ENCODE assay signal across 12 cellular contexts in the genomic region with DNA sequence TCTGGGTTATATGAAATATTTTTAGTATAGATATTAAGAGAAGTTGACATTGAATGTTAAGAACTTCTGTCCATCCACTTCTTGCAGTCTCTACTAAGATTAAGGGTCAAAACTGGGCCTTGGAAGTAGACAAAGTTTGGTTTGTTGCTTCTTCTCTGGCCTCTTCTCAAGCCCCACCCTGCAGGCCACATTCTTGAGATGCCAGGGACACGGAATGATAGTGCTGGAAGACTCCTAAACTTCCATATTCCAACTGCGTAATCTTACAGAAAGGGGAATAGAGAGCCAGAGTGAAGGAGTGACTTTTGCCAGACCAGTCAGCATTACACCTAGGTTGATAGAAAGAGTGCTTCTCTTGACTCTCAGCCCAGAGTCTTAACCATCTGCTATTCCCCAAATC.
DNase-seq lines count a peak whose midpoint lies in the region; ATAC-seq and TF ChIP-seq lines count a peak whose summit lies in the region.
"Had no signal": no experiment of that assay in that cellular context is flagged by ENCODE, and none has a peak within 500 bp of the region (broad histone marks: within the 10 kb centered on the region; RNA-seq: fewer than 3 reads in every experiment).

No MANE protein-coding gene starts in this region.

- no peak overlapping the region for H3K56ac ChIP-seq in mesendoderm (ENCODE audit: low read length)

- H3K4me2 ChIP-seq in GM23338: no peak overlapping the region
- H3K4me2 ChIP-seq in mesendoderm (ENCODE audit: low read length): no peak overlapping the region
- H3K4me2 ChIP-seq: A549 had no signal

- H2BK15ac ChIP-seq in mesendoderm (replicated peaks; ENCODE audit: low read depth): no peak overlapping the region

- H3K4me3 Mint-ChIP-seq in GM23338 (no peak overlapping the region), WTC11 (no peak overlapping the region)
- H3K4me3 Mint-ChIP-seq: CD4-positive, alpha-beta memory T cell had no signal

- H3K27me3 ChIP-seq in GM23338 (ENCODE audit: insufficient read depth) (peaks cover 6% of the 10 kb centered on the region), mesendoderm (ENCODE audit: insufficient read depth, low read length, poor library complexity) (no peaks in the 10 kb centered on the region), tibial artery (no peaks in the 10 kb centered on the region)
- H3K27me3 ChIP-seq: BE2C had no signal

- peaks cover 1% of the 10 kb centered on the region for H3K27me3 Mint-ChIP-seq in GM23338 (ENCODE audit: insufficient read depth, low read depth, poor library complexity)
- H3K27me3 Mint-ChIP-seq in WTC11 (ENCODE audit: low read depth): peaks cover 13% of the 10 kb centered on the region

- no peak overlapping the region for H4K5ac ChIP-seq in mesendoderm (ENCODE audit: low read length)

- POLR2A ChIA-PET in WTC11 (lab: Charles Lee): no interaction called here

- H3K4me1 ChIP-seq in GM23338 (ENCODE audit: insufficient read depth) (0 out of 2 replicates have a peak, but pooled peaks cover 6% of the 10 kb centered on the region), mesendoderm (ENCODE audit: control insufficient read depth, low read depth, low read length) (no peaks in the 10 kb centered on the region), tibial artery (no peaks in the 10 kb centered on the region)
- H3K4me1 ChIP-seq: A549, BE2C had no signal

- H3K27ac Mint-ChIP-seq in GM23338 (no peak overlapping the region), WTC11 (no peak overlapping the region)
- H3K27ac Mint-ChIP-seq: CD4-positive, alpha-beta memory T cell had no signal

- peaks cover 0 to 4% (median 0%) of the 10 kb centered on the region in 3 donors for H3K9me3 ChIP-seq in tibial artery
- H3K9me3 ChIP-seq: A549, BE2C had no signal

- no peaks in the 10 kb centered on the region for H3K36me3 ChIP-seq in GM23338 (ENCODE audit: insufficient read depth)
- H3K36me3 ChIP-seq in mesendoderm (ENCODE audit: control insufficient read depth, insufficient read depth, low read length): no peaks in the 10 kb centered on the region
- H3K36me3 ChIP-seq in tibial artery: no peaks in the 10 kb centered on the region
- H3K36me3 ChIP-seq: BE2C had no signal

- CTCF ChIA-PET in WTC11 (lab: Charles Lee): interaction anchor here (1.2 kb wide), 1 partner anchor 8 kb away, joined by 3 read pairs; no protein-coding TSS in a partner anchor

- H2BK5ac ChIP-seq in mesendoderm (ENCODE audit: low read length): no peak overlapping the region

- no peak overlapping the region for H3K4me3 ChIP-seq in GM23338
- no peak overlapping the region for H3K4me3 ChIP-seq in mesendoderm (ENCODE audit: low read length)
- no peak overlapping the region for H3K4me3 ChIP-seq in tibial artery
- H3K4me3 ChIP-seq: A549 had no signal

- TF ChIP-seq CTCF in GM23338 (conservative IDR thresholded peaks at IDR 0.05; ENCODE audit: low read depth in 2 of 2): no peak
- no peak for TF ChIP-seq CTCF in WTC11 (IDR thresholded peaks at IDR 0.05)
- no peak for TF ChIP-seq CTCF in tibial artery (IDR thresholded peaks at IDR 0.05)

- DNase-seq in GM23338 (ENCODE audit: low spot score): peak; percentile 45
- DNase-seq in WTC11 (ENCODE audit: low spot score): no peak
- DNase-seq in mesendoderm: peak; percentile 31
- DNase-seq in tibial artery: no peak
- DNase-seq in T-helper 2 cell: no peak
- DNase-seq: BE2C; CD4-positive, alpha-beta memory T cell; DND-41 had no signal

- no peak for ATAC-seq in GM23338
- ATAC-seq in WTC11: peak; percentile 26; the same call in 1 of the 2 replicates
- no peak for ATAC-seq in HG03025 (IDR thresholded peaks at IDR 0.05; ENCODE audit: low FRiP score, unreplicated experiment)
- ATAC-seq: A549 had no signal

- H3K79me2 ChIP-seq in GM23338 (replicated peaks; ENCODE audit: insufficient read depth): no peaks in the 10 kb centered on the region
- no peaks in the 10 kb centered on the region for H3K79me2 ChIP-seq in mesendoderm (ENCODE audit: control insufficient read depth, insufficient read depth, low read length)

- H4K20me1 ChIP-seq in GM23338 (replicated peaks; ENCODE audit: insufficient read depth): no peaks in the 10 kb centered on the region

- no peak overlapping the region for H2BK120ac ChIP-seq in mesendoderm (ENCODE audit: low read depth, low read length)

- intact Hi-C loops in tibial artery (cut with DNase I; ENCODE audit: low total_unique reads): no loop called here

- H3K9me2 ChIP-seq in GM23338 (ENCODE audit: insufficient read depth): no peaks in the 10 kb centered on the region; the same call in 1 of the 2 replicates

- no peak overlapping the region for H3K23ac ChIP-seq in mesendoderm (ENCODE audit: low read length)

- H4K8ac ChIP-seq in mesendoderm (ENCODE audit: low read depth, low read length): no peak overlapping the region

- H2AK5ac ChIP-seq in mesendoderm (ENCODE audit: low read length): no peak overlapping the region

- H3K9me3 Mint-ChIP-seq in GM23338 (no peaks in the 10 kb centered on the region), WTC11 (no peaks in the 10 kb centered on the region)

- no peaks in the 10 kb centered on the region for H3F3A ChIP-seq in GM23338 (replicated peaks; ENCODE audit: low read depth)

- H3K9ac ChIP-seq in mesendoderm (ENCODE audit: low read length): no peak overlapping the region

- no peak overlapping the region for H3K4ac ChIP-seq in mesendoderm (ENCODE audit: low read depth, low read length)

- H3K79me1 ChIP-seq in mesendoderm (ENCODE audit: low read length): no peaks in the 10 kb centered on the region

- no peaks in the 10 kb centered on the region for H3K36me3 Mint-ChIP-seq in GM23338 (ENCODE audit: low read depth)
- no peaks in the 10 kb centered on the region for H3K36me3 Mint-ChIP-seq in WTC11
- H3K36me3 Mint-ChIP-seq: CD4-positive, alpha-beta memory T cell had no signal

- no peak overlapping the region for H2AFZ ChIP-seq in GM23338

- H3K27ac ChIP-seq in GM23338 (ENCODE audit: low read depth) (no peak overlapping the region), mesendoderm (ENCODE audit: low read depth, low read length) (no peak overlapping the region), tibial artery (no peak overlapping the region)
- H3K27ac ChIP-seq: A549, C4-2B, HL-60 had no signal

- H3K18ac ChIP-seq in mesendoderm (ENCODE audit: low read length): peak overlapping the region; percentile 68

- H3K4me1 Mint-ChIP-seq in GM23338 (peaks cover 3% of the 10 kb centered on the region; the same call in 2 of the 3 replicates), WTC11 (no peaks in the 10 kb centered on the region)
- H3K4me1 Mint-ChIP-seq: CD4-positive, alpha-beta memory T cell had no signal

- no CpG with 5 or more reads among the region's 2 CpGs for WGBS in mesendoderm (ENCODE audit: extremely low coverage, insufficient coverage, low lambda C conversion rate)

TF ChIP-seq in GM23338, 12 proteins besides CTCF, POLR2A, EP300 and RAD21 (continues in another document):
- TF ChIP-seq, protein P1, sequence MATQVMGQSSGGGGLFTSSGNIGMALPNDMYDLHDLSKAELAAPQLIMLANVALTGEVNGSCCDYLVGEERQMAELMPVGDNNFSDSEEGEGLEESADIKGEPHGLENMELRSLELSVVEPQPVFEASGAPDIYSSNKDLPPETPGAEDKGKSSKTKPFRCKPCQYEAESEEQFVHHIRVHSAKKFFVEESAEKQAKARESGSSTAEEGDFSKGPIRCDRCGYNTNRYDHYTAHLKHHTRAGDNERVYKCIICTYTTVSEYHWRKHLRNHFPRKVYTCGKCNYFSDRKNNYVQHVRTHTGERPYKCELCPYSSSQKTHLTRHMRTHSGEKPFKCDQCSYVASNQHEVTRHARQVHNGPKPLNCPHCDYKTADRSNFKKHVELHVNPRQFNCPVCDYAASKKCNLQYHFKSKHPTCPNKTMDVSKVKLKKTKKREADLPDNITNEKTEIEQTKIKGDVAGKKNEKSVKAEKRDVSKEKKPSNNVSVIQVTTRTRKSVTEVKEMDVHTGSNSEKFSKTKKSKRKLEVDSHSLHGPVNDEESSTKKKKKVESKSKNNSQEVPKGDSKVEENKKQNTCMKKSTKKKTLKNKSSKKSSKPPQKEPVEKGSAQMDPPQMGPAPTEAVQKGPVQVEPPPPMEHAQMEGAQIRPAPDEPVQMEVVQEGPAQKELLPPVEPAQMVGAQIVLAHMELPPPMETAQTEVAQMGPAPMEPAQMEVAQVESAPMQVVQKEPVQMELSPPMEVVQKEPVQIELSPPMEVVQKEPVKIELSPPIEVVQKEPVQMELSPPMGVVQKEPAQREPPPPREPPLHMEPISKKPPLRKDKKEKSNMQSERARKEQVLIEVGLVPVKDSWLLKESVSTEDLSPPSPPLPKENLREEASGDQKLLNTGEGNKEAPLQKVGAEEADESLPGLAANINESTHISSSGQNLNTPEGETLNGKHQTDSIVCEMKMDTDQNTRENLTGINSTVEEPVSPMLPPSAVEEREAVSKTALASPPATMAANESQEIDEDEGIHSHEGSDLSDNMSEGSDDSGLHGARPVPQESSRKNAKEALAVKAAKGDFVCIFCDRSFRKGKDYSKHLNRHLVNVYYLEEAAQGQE (IDR thresholded peaks at IDR 0.05; ENCODE audit: unreplicated experiment): no peak
- TF ChIP-seq ZNF114 (CRISPR knock-in tag; IDR thresholded peaks at IDR 0.05) (no peak), EZH2 (IDR thresholded peaks at IDR 0.05; ENCODE audit: low read depth, unreplicated experiment) (no peak)

TF ChIP-seq in WTC11, 78 proteins besides CTCF, POLR2A, EP300 and RAD21:
- TF ChIP-seq EMX1 (CRISPR knock-in tag; IDR thresholded peaks at IDR 0.05): no peak
- TF ChIP-seq, protein P2, sequence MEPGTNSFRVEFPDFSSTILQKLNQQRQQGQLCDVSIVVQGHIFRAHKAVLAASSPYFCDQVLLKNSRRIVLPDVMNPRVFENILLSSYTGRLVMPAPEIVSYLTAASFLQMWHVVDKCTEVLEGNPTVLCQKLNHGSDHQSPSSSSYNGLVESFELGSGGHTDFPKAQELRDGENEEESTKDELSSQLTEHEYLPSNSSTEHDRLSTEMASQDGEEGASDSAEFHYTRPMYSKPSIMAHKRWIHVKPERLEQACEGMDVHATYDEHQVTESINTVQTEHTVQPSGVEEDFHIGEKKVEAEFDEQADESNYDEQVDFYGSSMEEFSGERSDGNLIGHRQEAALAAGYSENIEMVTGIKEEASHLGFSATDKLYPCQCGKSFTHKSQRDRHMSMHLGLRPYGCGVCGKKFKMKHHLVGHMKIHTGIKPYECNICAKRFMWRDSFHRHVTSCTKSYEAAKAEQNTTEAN (CRISPR knock-in tag; IDR thresholded peaks at IDR 0.05): no peak
- no peak for TF ChIP-seq ZNF423 (CRISPR knock-in tag; IDR thresholded peaks at IDR 0.05)
TF ChIP-seq in WTC11: peak in this region for 0.

Comparison
In these comparisons a context has a peak if more than half of its experiments do, and no peak if none do; other contexts are left out.
1. DNase-seq: peak in GM23338 (single experiment) and mesendoderm (single experiment); none in WTC11 (single experiment), tibial artery (0 of 2) and T-helper 2 cell (0 of 5).